8 cellular contexts compared by ENCODE assay signal in genomic region chr2:219386532-219387280, GRCh38. TPM values are rescaled to one million over a fixed set of nuclear protein-coding genes. Genes with fewer than 3 reads are reported as not detected.
DNase-seq lines count a peak whose midpoint lies in the region; ATAC-seq and TF ChIP-seq lines count a peak whose summit lies in the region.

No MANE protein-coding gene starts in this region.

- H3K4me1 Mint-ChIP-seq in neural crest cell = peaks cover 14% of the 10 kb centered on the region

- H3K4me2 ChIP-seq in OCI-LY1 (ENCODE audit: low read length) = peak overlapping the region; percentile 82

- no peaks in the 10 kb centered on the region for H3K79me2 ChIP-seq in OCI-LY1 (ENCODE audit: insufficient read depth, low read length)

- no peaks in the 10 kb centered on the region for H3K9me3 Mint-ChIP-seq in neural crest cell

- H3K27me3 Mint-ChIP-seq in neural crest cell (ENCODE audit: low read depth) = no peaks in the 10 kb centered on the region

- DNase-seq in CD1c-positive myeloid dendritic cell (ENCODE audit: extremely low spot score) (peak; percentile 12), neural crest cell (ENCODE audit: low read depth, low spot score) (no peak), NCI-H82 treated with DMSO at 0.1 percent for 48 hours (lab: John Stamatoyannopoulos, UW; ENCODE audit: unreplicated experiment) (no peak), KG1 (lab: John Stamatoyannopoulos, UW) (no peak), NCI-H128 (lab: John Stamatoyannopoulos, UW; ENCODE audit: unreplicated experiment) (no peak)

- no peak for ATAC-seq in GM21825 (IDR thresholded peaks at IDR 0.05; ENCODE audit: unreplicated experiment)

- H3K9me2 ChIP-seq in OCI-LY1 (ENCODE audit: low read depth, low read length) = no peaks in the 10 kb centered on the region

- H4K20me1 ChIP-seq in OCI-LY1 (ENCODE audit: insufficient read depth, low read length) = no peaks in the 10 kb centered on the region

- no peak overlapping the region for H3K27ac Mint-ChIP-seq in neural crest cell (ENCODE audit: unreplicated experiment)

- H3K27ac ChIP-seq in OCI-LY1 (ENCODE audit: low read depth, low read length, poor library complexity, severe bottlenecking) (no peak overlapping the region), duodenal mucosa (ENCODE audit: low read depth, low read length) (peak overlapping the region; percentile 94)

- H3K27me3 ChIP-seq in OCI-LY1 (ENCODE audit: insufficient read depth, low read length) = no peaks in the 10 kb centered on the region
- no peaks in the 10 kb centered on the region for H3K27me3 ChIP-seq in duodenal mucosa (ENCODE audit: control insufficient read depth in 1 of 2, insufficient read depth in 2 of 2, low read length in 2 of 2)

- peak overlapping the region; percentile 95 for H3K4me3 Mint-ChIP-seq in neural crest cell

- H3K36me3 Mint-ChIP-seq in neural crest cell (ENCODE audit: low read depth) = peaks cover 6% of the 10 kb centered on the region

- H2AFZ ChIP-seq in OCI-LY1 (ENCODE audit: low read length) = no peak overlapping the region

- H3F3A ChIP-seq in OCI-LY1 (ENCODE audit: insufficient read depth, low read length) = no peaks in the 10 kb centered on the region

- peaks cover 14% of the 10 kb centered on the region for H3K4me1 ChIP-seq in OCI-LY1 (ENCODE audit: insufficient read depth, low read length, severe bottlenecking)
- H3K4me1 ChIP-seq in duodenal mucosa (ENCODE audit: control insufficient read depth in 1 of 2, insufficient read depth in 2 of 2, low read length in 2 of 2) = peaks cover 15 to 29% of the 10 kb centered on the region in 2 donors

- no peak for TF ChIP-seq CTCF in OCI-LY1 (IDR thresholded peaks at IDR 0.05; ENCODE audit: low read length)
- TF ChIP-seq CTCF in neural crest cell (conservative IDR thresholded peaks at IDR 0.05) = no peak

- no peaks in the 10 kb centered on the region for H3K9me3 ChIP-seq in OCI-LY1 (ENCODE audit: low read length)
- no peaks in the 10 kb centered on the region for H3K9me3 ChIP-seq in duodenal mucosa (ENCODE audit: control insufficient read depth in 1 of 2, low read length in 2 of 2)

- H3K36me3 ChIP-seq in OCI-LY1 (ENCODE audit: insufficient read depth, low read length) = peaks cover 16% of the 10 kb centered on the region
- peaks cover 45 to 51% of the 10 kb centered on the region in 2 donors for H3K36me3 ChIP-seq in duodenal mucosa (ENCODE audit: control insufficient read depth in 1 of 2, insufficient read depth in 2 of 2, low read length in 2 of 2)

- H3K9ac ChIP-seq in OCI-LY1 (ENCODE audit: low read length) = peak overlapping the region; percentile 75
- H3K9ac ChIP-seq in duodenal mucosa (ENCODE audit: low read depth in 1 of 2, low read length in 2 of 2) = peak overlapping the region; percentile 80 to 81

- H3K4me3 ChIP-seq in OCI-LY1 (ENCODE audit: low read depth, low read length, poor library complexity, severe bottlenecking) = peak overlapping the region; percentile 74
- H3K4me3 ChIP-seq in duodenal mucosa (ENCODE audit: low read depth in 1 of 2, low read length in 2 of 2) = peak overlapping the region; percentile 89 to 93

RNA-seq across cellular contexts. Expression of gene DNPEP, which starts 1.0 kb away (rescaled TPM):
- total RNA-seq in neural crest cell = 36.9 and 39.5 TPM in 2 replicates

RNA-seq across cellular contexts. Expression of gene DES, which starts 31.5 kb away (rescaled TPM):
- total RNA-seq in neural crest cell = 0.28 TPM in 1 of 2 replicates, not detected in the other

RNA-seq across cellular contexts. Expression of gene SPEG, which starts 47.9 kb away (rescaled TPM):
- 13.4 and 17.5 TPM in 2 replicates for total RNA-seq in neural crest cell

RNA-seq across cellular contexts. Expression of gene RESP18, which starts 54.2 kb away (rescaled TPM):
- total RNA-seq in neural crest cell = not detected in 2 replicates
